Comparison of ENCODE assay signal across 10 cellular contexts in genomic region chr10:102814873-102815661, GRCh38. TPM values are rescaled to one million over a fixed set of nuclear protein-coding genes. Genes with fewer than 3 reads are reported as not detected.
DNase-seq lines count a peak whose midpoint lies in the region; FAIRE-seq and TF ChIP-seq lines count a peak whose summit lies in the region.
"Had no signal": no experiment of that assay in that cellular context is flagged by ENCODE, and none has a peak within 500 bp of the region (broad histone marks: within the 10 kb centered on the region; RNA-seq: fewer than 3 reads in every experiment).

No MANE protein-coding gene starts in this region.

- intact Hi-C loops in ovary (cut with DNase I): loop anchor here in 3 of 4 donors (5.0 to 10.0 kb wide), 3 partner anchors 63 to 80 kb away; no protein-coding TSS in a partner anchor
- intact Hi-C loops in activated naive CD4-positive, alpha-beta T cell treated with anti-CD3 and anti-CD28 coated beads for 36 hours (cut with micrococcal nuclease): no loop called here

- TF ChIP-seq RAD21 in SK-N-SH (IDR thresholded peaks at IDR 0.05; ENCODE audit: low read length): no peak

- no peak overlapping the region for H3K4me2 ChIP-seq in SK-N-SH

- CTCF ChIA-PET in SK-N-SH (lab: Yijun Ruan, JAX): no interaction called here
- CTCF ChIA-PET in activated naive CD4-positive, alpha-beta T cell treated with anti-CD3 and anti-CD28 coated beads for 36 hours (lab: Charles Lee): no interaction called here

- no peak overlapping the region for H3K4me3 ChIP-seq in SK-N-SH (ENCODE audit: low read depth in 2 of 2, low read length in 1 of 2)
- H3K4me3 ChIP-seq in ovary: no peak overlapping the region

- no peak for TF ChIP-seq CTCF in SK-N-SH (IDR thresholded peaks at IDR 0.05)
- TF ChIP-seq CTCF in ovary (IDR thresholded peaks at IDR 0.05): no peak

- H3K9me2 ChIP-seq in SK-N-SH: no peaks in the 10 kb centered on the region

- H3K9ac ChIP-seq in SK-N-SH: no peak overlapping the region; the same call in 1 of the 2 replicates

- peaks cover 18% of the 10 kb centered on the region for H3F3A ChIP-seq in SK-N-SH (replicated peaks; ENCODE audit: insufficient read depth)

- TF ChIP-seq EP300 in SK-N-SH (IDR thresholded peaks at IDR 0.05; ENCODE audit: borderline replicate concordance in 1 of 2, low read depth in 1 of 2, low read length in 1 of 2): no peak
- TF ChIP-seq EP300 in ovary (IDR thresholded peaks at IDR 0.05): no peak

- peak; percentile 38 for DNase-seq in AG08396 (ENCODE audit: low spot score)
- DNase-seq in SK-N-SH: peak; percentile 31
- DNase-seq in glomerular visceral epithelial cell (ENCODE audit: extremely low spot score): peak; percentile 65
- DNase-seq in ovary: peak; percentile 79 to 88 (median 86)
- DNase-seq in GM19239 (ENCODE audit: insufficient read length, low spot score): no peak
- DNase-seq in activated naive CD4-positive, alpha-beta T cell treated with anti-CD3 and anti-CD28 coated beads for 36 hours: no peak
- DNase-seq in GM19240 (ENCODE audit: insufficient read length, low spot score): no peak
- DNase-seq in activated T-cell treated with anti-CD3 and anti-CD28 coated beads for 4 hours: no peak
- DNase-seq: COR-L47, mesendoderm had no signal

- POLR2A ChIA-PET in SK-N-SH (lab: Yijun Ruan, JAX): no interaction called here

- no peak for TF ChIP-seq POLR2A in ovary (IDR thresholded peaks at IDR 0.05)

- H2AFZ ChIP-seq in SK-N-SH (ENCODE audit: low read depth): no peak overlapping the region

- H3K27me3 ChIP-seq in SK-N-SH (ENCODE audit: insufficient read depth): no peaks in the 10 kb centered on the region
- H3K27me3 ChIP-seq in ovary: no peaks in the 10 kb centered on the region

- no peaks in the 10 kb centered on the region for H3K79me2 ChIP-seq in SK-N-SH (ENCODE audit: insufficient read depth)

- H3K36me3 Mint-ChIP-seq in activated naive CD4-positive, alpha-beta T cell treated with anti-CD3 and anti-CD28 coated beads for 36 hours (ENCODE audit: low read depth): no peaks in the 10 kb centered on the region

- no peak for FAIRE-seq in GM19239 (lab: Jason Lieb, UNC)

- H3K27me3 Mint-ChIP-seq in activated naive CD4-positive, alpha-beta T cell treated with anti-CD3 and anti-CD28 coated beads for 36 hours (ENCODE audit: low read depth): no peaks in the 10 kb centered on the region

- H3K9me3 ChIP-seq in SK-N-SH (no peaks in the 10 kb centered on the region), ovary (no peaks in the 10 kb centered on the region)

- WGBS in SK-N-SH (ENCODE audit: low lambda C conversion rate): 89% methylated on average over 21 of the region's 23 CpGs
- WGBS in ovary, 3 donors: 50 to 64% (median 54%) methylated on average over 23 of the region's 23 CpGs

- H3K27ac ChIP-seq in SK-N-SH (ENCODE audit: low read depth in 2 of 2, low read length in 1 of 2) (peak overlapping the region in 1 of 2 experiments; percentile 68; a peak in 2 of 4 replicates), ovary (peak overlapping the region; percentile 75 to 84)

- H3K27ac Mint-ChIP-seq in activated naive CD4-positive, alpha-beta T cell treated with anti-CD3 and anti-CD28 coated beads for 36 hours: no peak overlapping the region

- H3K4me1 ChIP-seq in SK-N-SH (ENCODE audit: control insufficient read depth in 1 of 2, insufficient read depth in 2 of 2, low read depth in 1 of 2, low read length in 1 of 2) (peaks cover 0 to 8% of the 10 kb centered on the region in 2 experiments; a peak in 2 of 4 replicates), ovary (ENCODE audit: insufficient read depth) (peaks cover 16% of the 10 kb centered on the region)

- peaks cover 7% of the 10 kb centered on the region for H3K4me1 Mint-ChIP-seq in activated naive CD4-positive, alpha-beta T cell treated with anti-CD3 and anti-CD28 coated beads for 36 hours (ENCODE audit: low read depth)

- no peaks in the 10 kb centered on the region for H4K20me1 ChIP-seq in SK-N-SH (ENCODE audit: insufficient read depth)

- no peak overlapping the region for H3K4me3 Mint-ChIP-seq in activated naive CD4-positive, alpha-beta T cell treated with anti-CD3 and anti-CD28 coated beads for 36 hours

- H3K9me3 Mint-ChIP-seq in activated naive CD4-positive, alpha-beta T cell treated with anti-CD3 and anti-CD28 coated beads for 36 hours: no peaks in the 10 kb centered on the region

- H3K36me3 ChIP-seq in SK-N-SH (replicated peaks in 1 of 2; ENCODE audit: control insufficient read depth in 1 of 2, insufficient read depth in 2 of 2, low read length in 1 of 2): peaks cover 13 to 36% of the 10 kb centered on the region in 2 experiments
- no peaks in the 10 kb centered on the region for H3K36me3 ChIP-seq in ovary

TF ChIP-seq in SK-N-SH, 30 proteins besides CTCF, POLR2A, EP300 and RAD21:
- TF ChIP-seq NFIC (IDR thresholded peaks at IDR 0.05; ENCODE audit: borderline replicate concordance) (no peak), RCOR1 (IDR thresholded peaks at IDR 0.05; ENCODE audit: low read length) (no peak), MXI1 (IDR thresholded peaks at IDR 0.05; ENCODE audit: low read depth, low read length) (no peak), NRF1 (IDR thresholded peaks at IDR 0.05; ENCODE audit: low read depth, low read length) (no peak), TAF1 (IDR thresholded peaks at IDR 0.05; ENCODE audit: borderline replicate concordance, low read depth, low read length) (no peak), PBX3 (IDR thresholded peaks at IDR 0.05) (no peak), TEAD4 (IDR thresholded peaks at IDR 0.05; ENCODE audit: borderline replicate concordance, insufficient read depth) (no peak), ZBTB33 (IDR thresholded peaks at IDR 0.05; ENCODE audit: borderline replicate concordance, low read depth) (no peak), SIN3A (IDR thresholded peaks at IDR 0.05; ENCODE audit: borderline replicate concordance, low read depth, low read length) (no peak), CHD2 (IDR thresholded peaks at IDR 0.05; ENCODE audit: low read length, partially characterized antibody) (no peak), FOSL2 (IDR thresholded peaks at IDR 0.05; ENCODE audit: borderline replicate concordance, low read depth) (no peak), FOXM1 (IDR thresholded peaks at IDR 0.05; ENCODE audit: low read depth) (no peak), RXRA (IDR thresholded peaks at IDR 0.05; ENCODE audit: borderline replicate concordance, low read depth) (no peak), POLR2AphosphoS5 (IDR thresholded peaks at IDR 0.05; ENCODE audit: low read depth, low read length) (no peak)
TF ChIP-seq in SK-N-SH: peak in this region for 0.

RNA-seq across cellular contexts. Expression of gene CYP17A1, which starts 22.1 kb away (rescaled TPM):
- polyA plus RNA-seq in SK-N-SH (2012; rRNA removed) (not detected in 2 replicates), ovary (100 to 1,000 TPM in 1 of 2 donors, 10 to 100 TPM in 1; 30.8 to 348 TPM)
- not detected in 2 replicates for polyA plus RNA-seq in SK-N-SH (2012; cell fraction: cytosol; rRNA removed)
- 0.04 TPM in 1 of 2 replicates, not detected in the other for polyA plus RNA-seq in SK-N-SH (2012; cell fraction: nucleus; rRNA removed)
- 10 to 100 TPM in 2 of 7 donors, 1 to 10 TPM in 1, under 1 TPM in 3, not detected in 1; 0.40 to 32.1 (median 1.0) TPM for total RNA-seq in ovary
- not detected for total RNA-seq in activated naive CD4-positive, alpha-beta T cell treated with anti-CD3 and anti-CD28 coated beads for 36 hours

RNA-seq across cellular contexts. Expression of gene BORCS7, which starts 39.0 kb away (rescaled TPM):
- polyA plus RNA-seq in SK-N-SH (2012; rRNA removed): 42.7 and 45.4 TPM in 2 replicates
- polyA plus RNA-seq in SK-N-SH (2012; cell fraction: cytosol; rRNA removed): 55.3 and 63.0 TPM in 2 replicates
- 12.8 and 19.2 TPM in 2 replicates for polyA plus RNA-seq in SK-N-SH (2012; cell fraction: nucleus; rRNA removed)
- 10 to 100 TPM; 20.5 to 35.4 (median 25.2) TPM for total RNA-seq in ovary
- polyA plus RNA-seq in ovary: 10 to 100 TPM; 16.5 to 28.7 TPM
- total RNA-seq in activated naive CD4-positive, alpha-beta T cell treated with anti-CD3 and anti-CD28 coated beads for 36 hours: 1 to 10 TPM; 5.6 to 5.8 TPM

RNA-seq across cellular contexts. Expression of gene AS3MT, which starts 54.2 kb away (rescaled TPM):
- polyA plus RNA-seq in SK-N-SH (2012; rRNA removed) (9.0 and 9.7 TPM in 2 replicates), ovary (10 to 100 TPM in 1 of 2 donors, 1 to 10 TPM in 1; 6.0 to 32.8 TPM)
- polyA plus RNA-seq in SK-N-SH (2012; cell fraction: cytosol; rRNA removed): 12.0 and 14.0 TPM in 2 replicates
- polyA plus RNA-seq in SK-N-SH (2012; cell fraction: nucleus; rRNA removed): 5.3 and 10.5 TPM in 2 replicates
- 1 to 10 TPM; 1.5 to 6.4 (median 4.9) TPM for total RNA-seq in ovary
- total RNA-seq in activated naive CD4-positive, alpha-beta T cell treated with anti-CD3 and anti-CD28 coated beads for 36 hours: 1 to 10 TPM; 1.0 to 1.2 TPM

Comparison
In these comparisons a context has a peak if more than half of its experiments do, and no peak if none do; other contexts are left out.
1. DNase-seq: peak in AG08396 (single experiment), SK-N-SH (single experiment), glomerular visceral epithelial cell (single experiment) and ovary (5 of 5); none in GM19239 (single experiment), activated naive CD4-positive, alpha-beta T cell treated with anti-CD3 and anti-CD28 coated beads for 36 hours (single experiment), GM19240 (single experiment) and activated T-cell treated with anti-CD3 and anti-CD28 coated beads for 4 hours (single experiment).